1 cellular context compared by ENCODE assay signal in genomic region chr21:34128124-34128523, GRCh38.
TF ChIP-seq lines count a peak whose summit lies in the region.

No MANE protein-coding gene starts in this region.

TF ChIP-seq in HepG2, 621 proteins besides CTCF, POLR2A, EP300 and RAD21 (continued from another document):
- no peak for TF ChIP-seq GRHL1 (CRISPR knock-in tag; conservative IDR thresholded peaks at IDR 0.05)
- TF ChIP-seq ZNF513 (CRISPR knock-in tag; conservative IDR thresholded peaks at IDR 0.05): no peak
- TF ChIP-seq TCF7 (IDR thresholded peaks at IDR 0.05; ENCODE audit: low read depth): no peak
- TF ChIP-seq AKAP8 (CRISPR knock-in tag; IDR thresholded peaks at IDR 0.05): no peak
- no peak for TF ChIP-seq ZNF576 (CRISPR knock-in tag; IDR thresholded peaks at IDR 0.05)
- no peak for TF ChIP-seq SP5 (CRISPR knock-in tag; IDR thresholded peaks at IDR 0.05; ENCODE audit: borderline replicate concordance, low read depth)
- no peak for TF ChIP-seq NFE2 (CRISPR knock-in tag; IDR thresholded peaks at IDR 0.05)
- no peak for TF ChIP-seq HOXA9 (CRISPR knock-in tag; IDR thresholded peaks at IDR 0.05; ENCODE audit: borderline replicate concordance)
TF ChIP-seq in HepG2: peak in this region for 0.
